19 cellular contexts compared by ENCODE assay signal in the genomic region with DNA sequence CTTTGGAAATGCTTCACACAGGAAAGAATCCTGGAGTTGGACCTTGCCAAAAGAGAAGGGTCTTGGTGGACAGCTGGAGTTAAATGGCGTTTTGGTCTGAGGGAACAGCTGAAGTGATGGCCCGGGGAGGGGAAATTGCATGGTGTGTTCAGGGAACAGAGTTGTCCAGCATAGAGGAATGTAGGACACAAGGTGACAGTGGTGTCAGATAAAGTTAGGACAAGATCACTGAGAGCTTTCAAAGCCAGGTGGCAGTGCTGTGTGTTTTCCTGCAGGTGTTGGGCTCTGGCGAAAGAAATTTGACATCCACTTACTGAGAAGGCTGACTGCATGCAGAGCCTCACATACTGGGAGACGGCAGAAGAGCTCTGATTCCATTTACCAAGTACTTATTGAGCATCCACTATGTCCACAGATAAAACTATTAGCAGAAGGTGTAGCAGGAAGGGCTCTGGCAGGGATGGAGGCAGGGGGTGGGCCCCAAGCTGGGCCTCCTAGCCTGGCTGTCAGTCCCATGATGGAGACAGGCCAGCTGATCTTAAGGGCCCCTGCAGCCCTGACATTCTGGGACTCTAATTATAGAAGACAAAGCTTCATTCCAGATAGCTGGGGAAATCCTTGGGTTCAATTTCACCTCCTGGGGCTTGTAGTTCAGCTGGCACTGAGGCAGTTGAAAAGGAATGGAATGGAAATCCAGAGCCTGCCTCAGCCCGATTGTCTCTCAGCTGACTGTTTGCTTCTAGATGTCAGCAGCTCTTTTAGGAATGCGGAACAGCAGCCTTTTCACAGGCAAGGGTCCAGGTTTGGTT.
A peak's percentile ranks its signal among the peaks of the same experiment; 100 is the strongest.
DNase-seq lines count a peak whose midpoint lies in the region; ATAC-seq and TF ChIP-seq lines count a peak whose summit lies in the region.
"Had no signal": no experiment of that assay in that cellular context is flagged by ENCODE, and none has a peak within 500 bp of the region (broad histone marks: within the 10 kb centered on the region; RNA-seq: fewer than 3 reads in every experiment).

No MANE protein-coding gene starts in this region.

- H3K4ac ChIP-seq in mesendoderm (ENCODE audit: low read depth, low read length): no peak overlapping the region

- no peak overlapping the region for H3K4me2 ChIP-seq in mesendoderm (ENCODE audit: low read length)

- no peaks in the 10 kb centered on the region for H3K4me1 Mint-ChIP-seq in CD8-positive, alpha-beta T cell (ENCODE audit: low read depth)

- intact Hi-C loops in Right ventricle myocardium inferior (cut with DNase I): loop anchor here (5.0 kb wide), 1 partner anchor 149 kb away; the partner anchor contains the start of gene MAMLD1
- intact Hi-C loops in cardiac septum (cut with DNase I): no loop called here
- intact Hi-C loops in CD8-positive, alpha-beta T cell (cut with DNase I, micrococcal nuclease): no loop called here

- no peaks in the 10 kb centered on the region for H3K9me3 ChIP-seq in CD8-positive, alpha-beta T cell (ENCODE audit: low read length)
- H3K9me3 ChIP-seq: lower lobe of right lung, neutrophil, thyroid gland had no signal

- no peak overlapping the region for H2BK120ac ChIP-seq in mesendoderm (ENCODE audit: low read depth, low read length)

- ATAC-seq in Right ventricle myocardium inferior (peak; percentile 96), HG02763 (IDR thresholded peaks at IDR 0.05; ENCODE audit: unreplicated experiment) (no peak)
- no peak for ATAC-seq in CD8-positive, alpha-beta T cell

- no peak overlapping the region for H2BK15ac ChIP-seq in mesendoderm (replicated peaks; ENCODE audit: low read depth)

- no peaks in the 10 kb centered on the region for H3K79me1 ChIP-seq in mesendoderm (ENCODE audit: low read length)

- H3K4me3 Mint-ChIP-seq in CD8-positive, alpha-beta T cell: no peak overlapping the region

- no peak overlapping the region for H3K27ac ChIP-seq in mesendoderm (ENCODE audit: low read depth, low read length)
- H3K27ac ChIP-seq in CD8-positive, alpha-beta T cell (ENCODE audit: low read depth, low read length): no peak overlapping the region
- H3K27ac ChIP-seq: lower lobe of right lung, neutrophil, thyroid gland had no signal

- no peak overlapping the region for H2BK5ac ChIP-seq in mesendoderm (ENCODE audit: low read length)

- no peak overlapping the region for H3K56ac ChIP-seq in mesendoderm (ENCODE audit: low read length)

- H3K9me3 Mint-ChIP-seq in CD8-positive, alpha-beta T cell: no peaks in the 10 kb centered on the region

- no peak overlapping the region for H2AK5ac ChIP-seq in mesendoderm (ENCODE audit: low read length)

- H3K36me3 ChIP-seq in mesendoderm (ENCODE audit: control insufficient read depth, insufficient read depth, low read length): no peaks in the 10 kb centered on the region
- no peaks in the 10 kb centered on the region for H3K36me3 ChIP-seq in CD8-positive, alpha-beta T cell (ENCODE audit: insufficient read depth, low read length)
- H3K36me3 ChIP-seq: lower lobe of right lung, neutrophil, thyroid gland had no signal

- no CpG with 5 or more reads among the region's 6 CpGs for WGBS in mesendoderm (ENCODE audit: extremely low coverage, insufficient coverage, low lambda C conversion rate)

- H3K4me3 ChIP-seq in epithelial cell of esophagus (ENCODE audit: low read length) (no peak overlapping the region), mesendoderm (ENCODE audit: low read length) (no peak overlapping the region)
- no peak overlapping the region for H3K4me3 ChIP-seq in CD8-positive, alpha-beta T cell (ENCODE audit: low read depth, low read length)
- H3K4me3 ChIP-seq: lower lobe of right lung, thyroid gland had no signal

- H3K9ac ChIP-seq in mesendoderm (ENCODE audit: low read length): no peak overlapping the region

- H4K8ac ChIP-seq in mesendoderm (ENCODE audit: low read depth, low read length): no peak overlapping the region

- POLR2A ChIA-PET in CD8-positive, alpha-beta T cell (lab: Charles Lee): no interaction called here

- H3K27ac Mint-ChIP-seq in CD8-positive, alpha-beta T cell: no peak overlapping the region

- TF ChIP-seq CTCF in epithelial cell of esophagus (IDR thresholded peaks at IDR 0.05; ENCODE audit: insufficient read depth, low read depth, low read length, missing control alignments): no peak
- TF ChIP-seq CTCF in CD8-positive, alpha-beta T cell (IDR thresholded peaks at IDR 0.05): no peak

- H3K27me3 Mint-ChIP-seq in CD8-positive, alpha-beta T cell (ENCODE audit: low read depth): no peaks in the 10 kb centered on the region

- H3K27me3 ChIP-seq in mesendoderm (ENCODE audit: insufficient read depth, low read length, poor library complexity): no peaks in the 10 kb centered on the region
- H3K27me3 ChIP-seq in CD8-positive, alpha-beta T cell (ENCODE audit: insufficient read depth, low read length): no peaks in the 10 kb centered on the region
- H3K27me3 ChIP-seq: neutrophil, thyroid gland had no signal

- no peaks in the 10 kb centered on the region for H3K4me1 ChIP-seq in mesendoderm (ENCODE audit: control insufficient read depth, low read depth, low read length)
- H3K4me1 ChIP-seq in CD8-positive, alpha-beta T cell (ENCODE audit: insufficient read depth, low read length): no peaks in the 10 kb centered on the region
- H3K4me1 ChIP-seq: thyroid gland had no signal

- no peaks in the 10 kb centered on the region for H3K36me3 Mint-ChIP-seq in CD8-positive, alpha-beta T cell

- DNase-seq in Right ventricle myocardium inferior (ENCODE audit: missing footprints): no peak
- DNase-seq in cardiac septum (ENCODE audit: low spot score): no peak
- peak; percentile 28 for DNase-seq in epithelial cell of esophagus (ENCODE audit: low read depth)
- peak; percentile 52 for DNase-seq in mesendoderm
- DNase-seq in stimulated activated CD4-positive, alpha-beta T cell treated with anti-CD3 and anti-CD28 coated beads, Interleukin-4, amount 100 ng/mL, for 1 hour: no peak
- no peak for DNase-seq in CD8-positive, alpha-beta T cell
- no peak for DNase-seq in stimulated activated CD4-positive, alpha-beta T cell treated with anti-CD3 and anti-CD28 coated beads, Interleukin-4, amount 100 ng/mL, for 24 hours
- DNase-seq: activated CD4-positive, alpha-beta T cell treated with anti-CD3 and anti-CD28 coated beads, Interleukin-2, amount 50 U/mL, for 4 hours; DND-41; hippocampal formation; KG1; lower lobe of right lung; NCI-H146; NCI-H748 treated with DMSO at 0.1 percent for 48 hours; stimulated activated CD4-positive, alpha-beta T cell treated with anti-CD3 and anti-CD28 coated beads, Interleukin-15, amount 100 ng/mL, for 24 hours; T1000; thyroid gland had no signal

- H3K79me2 ChIP-seq in mesendoderm (ENCODE audit: control insufficient read depth, insufficient read depth, low read length): no peaks in the 10 kb centered on the region

- H3K23ac ChIP-seq in mesendoderm (ENCODE audit: low read length): no peak overlapping the region

- no peak overlapping the region for H4K5ac ChIP-seq in mesendoderm (ENCODE audit: low read length)

- CTCF ChIA-PET in CD8-positive, alpha-beta T cell (lab: Charles Lee): no interaction called here

- no peak overlapping the region for H3K18ac ChIP-seq in mesendoderm (ENCODE audit: low read length)

Comparison
In these comparisons a context has a peak if more than half of its experiments do, and no peak if none do; other contexts are left out.
1. DNase-seq: peak in epithelial cell of esophagus (single experiment) and mesendoderm (single experiment); none in Right ventricle myocardium inferior (single experiment), cardiac septum (single experiment), stimulated activated CD4-positive, alpha-beta T cell treated with anti-CD3 and anti-CD28 coated beads, Interleukin-4, amount 100 ng/mL, for 1 hour (single experiment), CD8-positive, alpha-beta T cell (0 of 7) and stimulated activated CD4-positive, alpha-beta T cell treated with anti-CD3 and anti-CD28 coated beads, Interleukin-4, amount 100 ng/mL, for 24 hours (single experiment).